Comparison of ENCODE assay signal across 6 cellular contexts in genomic region chr11:71910775-71911174, GRCh38. TPM values are rescaled to one million over a fixed set of nuclear protein-coding genes. Genes with fewer than 3 reads are reported as not detected.
"Had no signal": no experiment of that assay in that cellular context is flagged by ENCODE, and none has a peak within 500 bp of the region (broad histone marks: within the 10 kb centered on the region; RNA-seq: fewer than 3 reads in every experiment).

No MANE protein-coding gene starts in this region.

RNA-seq across cellular contexts. Expression of gene DEFB131B, which starts 32.5 kb away (rescaled TPM):
- total RNA-seq: HT1080, K562, M059J, Right ventricle myocardium superior, SJSA1 had no signal
- polyA plus RNA-seq: IgD-negative memory B cell, K562 had no signal
